26 cellular contexts compared by ENCODE assay signal in genomic region chr4:117420966-117421365, GRCh38.
"Had no signal": no experiment of that assay in that cellular context is flagged by ENCODE, and none has a peak within 500 bp of the region (broad histone marks: within the 10 kb centered on the region; RNA-seq: fewer than 3 reads in every experiment).

No MANE protein-coding gene starts in this region.

- H3K9me3 ChIP-seq: left lung, lower lobe of right lung, mucosa of descending colon, pancreas, prostate gland, sigmoid colon, spleen, tibial nerve, upper lobe of left lung, vagina had no signal

- H3K27ac ChIP-seq: left lung, lower lobe of right lung, pancreas, prostate gland, sigmoid colon, spleen, tibial nerve, upper lobe of left lung, vagina had no signal

- H3K36me3 ChIP-seq: left lung, lower lobe of right lung, pancreas, prostate gland, sigmoid colon, spleen, tibial nerve, upper lobe of left lung, vagina had no signal

- H3K27me3 ChIP-seq: left lung, pancreas, sigmoid colon, spleen, tibial nerve, upper lobe of left lung, vagina had no signal

- DNase-seq: hippocampal formation; kidney glomerular epithelial cell; left cardiac atrium; left lung; lower lobe of right lung; mammary epithelial cell; midbrain; mucosa of descending colon; naive thymus-derived CD4-positive, alpha-beta T cell; pancreas; posterior cingulate gyrus; retina; right cardiac atrium; sigmoid colon; small intestine; spleen; stimulated activated CD4-positive, alpha-beta T cell treated with anti-CD3 and anti-CD28 coated beads, Interleukin-2, amount 100 ng/mL, for 48 hours; stimulated activated CD4-positive, alpha-beta T cell treated with anti-CD3 and anti-CD28 coated beads, Interleukin-4, amount 100 ng/mL, for 4 hours; stimulated activated CD8-positive, alpha-beta memory T cell treated with anti-CD3 and anti-CD28 coated beads, Interleukin-4, amount 100 ng/mL, for 48 hours; stimulated activated naive CD4-positive, alpha-beta T cell treated with Interleukin-2 at 50 U/mL for 16 hours; stimulated activated naive CD8-positive, alpha-beta T cell treated with anti-CD3 and anti-CD28 coated beads, Interleukin-15, amount 100 ng/mL, for 72 hours; substantia nigra; upper lobe of left lung had no signal

- H3K4me3 ChIP-seq: left lung, lower lobe of right lung, mucosa of descending colon, pancreas, prostate gland, sigmoid colon, spleen, tibial nerve, upper lobe of left lung, vagina had no signal

- H3K4me1 ChIP-seq: left lung, lower lobe of right lung, pancreas, prostate gland, sigmoid colon, spleen, tibial nerve, upper lobe of left lung, vagina had no signal
